20 cellular contexts compared by ENCODE assay signal in genomic region chr6:170083236-170084051, GRCh38.
A peak's percentile ranks its signal among the peaks of the same experiment; 100 is the strongest.
DNase-seq lines count a peak whose midpoint lies in the region; ATAC-seq and TF ChIP-seq lines count a peak whose summit lies in the region.
"Had no signal": no experiment of that assay in that cellular context is flagged by ENCODE, and none has a peak within 500 bp of the region (broad histone marks: within the 10 kb centered on the region; RNA-seq: fewer than 3 reads in every experiment).

No MANE protein-coding gene starts in this region.

- POLR2A ChIA-PET in activated CD8-positive, alpha-beta T cell treated with anti-CD3 and anti-CD28 coated beads, Interleukin-2, amount 10 ng/mL, durations not matched to agents 7 days and 5 days (lab: Charles Lee) = no interaction called here

- WGBS in upper lobe of left lung, 2 donors = 89 to 90% methylated on average over 28 to 33 of the region's 33 CpGs

- H3K4me3 Mint-ChIP-seq in activated CD8-positive, alpha-beta T cell treated with anti-CD3 and anti-CD28 coated beads, Interleukin-2, amount 10 ng/mL, durations not matched to agents 7 days and 5 days = no peak overlapping the region
- no peak overlapping the region for H3K4me3 Mint-ChIP-seq in mesothelial cell of epicardium

- peaks cover 9% of the 10 kb centered on the region for H3K27me3 Mint-ChIP-seq in activated CD8-positive, alpha-beta T cell treated with anti-CD3 and anti-CD28 coated beads, Interleukin-2, amount 10 ng/mL, durations not matched to agents 7 days and 5 days (ENCODE audit: low read depth)
- peaks cover 1% of the 10 kb centered on the region for H3K27me3 Mint-ChIP-seq in mesothelial cell of epicardium (ENCODE audit: low read depth)

- no peaks in the 10 kb centered on the region for H3K27me3 ChIP-seq in upper lobe of left lung
- H3K27me3 ChIP-seq: brain microvascular endothelial cell, sigmoid colon had no signal

- H3K4me1 Mint-ChIP-seq in activated CD8-positive, alpha-beta T cell treated with anti-CD3 and anti-CD28 coated beads, Interleukin-2, amount 10 ng/mL, durations not matched to agents 7 days and 5 days (ENCODE audit: low read depth) = peaks cover 42% of the 10 kb centered on the region
- H3K4me1 Mint-ChIP-seq in mesothelial cell of epicardium = no peaks in the 10 kb centered on the region

- intact Hi-C loops in Right ventricle myocardium superior (cut with DNase I) (no loop called here), left ventricle myocardium superior (cut with micrococcal nuclease) (no loop called here)

- no peak for TF ChIP-seq POLR2A in upper lobe of left lung (IDR thresholded peaks at IDR 0.05)

- no peaks in the 10 kb centered on the region for H3K9me3 Mint-ChIP-seq in activated CD8-positive, alpha-beta T cell treated with anti-CD3 and anti-CD28 coated beads, Interleukin-2, amount 10 ng/mL, durations not matched to agents 7 days and 5 days (ENCODE audit: insufficient read depth)
- peaks cover 5% of the 10 kb centered on the region for H3K9me3 Mint-ChIP-seq in mesothelial cell of epicardium

- CTCF ChIA-PET in activated CD8-positive, alpha-beta T cell treated with anti-CD3 and anti-CD28 coated beads, Interleukin-2, amount 10 ng/mL, durations not matched to agents 7 days and 5 days (lab: Charles Lee) = interaction anchor here (1.0 kb wide), 1 partner anchor 293 kb away, joined by 3 read pairs; no protein-coding TSS in a partner anchor

- TF ChIP-seq EP300 in upper lobe of left lung (IDR thresholded peaks at IDR 0.05) = no peak

- H3K27ac ChIP-seq in upper lobe of left lung = no peak overlapping the region
- H3K27ac ChIP-seq: brain microvascular endothelial cell, sigmoid colon, thoracic aorta had no signal

- TF ChIP-seq CTCF in mesothelial cell of epicardium (IDR thresholded peaks at IDR 0.05; ENCODE audit: unreplicated experiment) = no peak
- TF ChIP-seq CTCF in upper lobe of left lung (IDR thresholded peaks at IDR 0.05) = no peak

- ATAC-seq in Right ventricle myocardium superior (ENCODE audit: poor library complexity) (no peak), left ventricle myocardium superior (no peak), upper lobe of left lung (ENCODE audit: low FRiP score in 2 of 2) (no peak), HG03442 (IDR thresholded peaks at IDR 0.05; ENCODE audit: unreplicated experiment) (no peak), HG02870 (IDR thresholded peaks at IDR 0.05; ENCODE audit: unreplicated experiment) (no peak)
- ATAC-seq in activated CD8-positive, alpha-beta T cell treated with anti-CD3 and anti-CD28 coated beads, Interleukin-2, amount 10 ng/mL, durations not matched to agents 7 days and 5 days = no peak
- ATAC-seq: SK-N-SH treated with all-trans-retinoic acid at 6 μM for 48 hours had no signal

- peaks cover 0 to 5% (median 0%) of the 10 kb centered on the region in 4 donors for H3K4me1 ChIP-seq in upper lobe of left lung
- H3K4me1 ChIP-seq: HAP-1 had no signal

- DNase-seq in Right ventricle myocardium superior (peak; percentile 41), left ventricle myocardium superior (no peak), mesothelial cell of epicardium (ENCODE audit: low spot score in 2 of 2, unreplicated experiment in 2 of 2) (peak; percentile 14 to 28), upper lobe of left lung (peak; percentile 16 to 57), NCI-H187 treated with DMSO at 0.1 percent for 48 hours (lab: John Stamatoyannopoulos, UW) (no peak)
- no peak for DNase-seq in activated CD8-positive, alpha-beta T cell treated with anti-CD3 and anti-CD28 coated beads, Interleukin-2, amount 10 ng/mL, durations not matched to agents 7 days and 5 days
- DNase-seq: activated naive CD4-positive, alpha-beta T cell; brain microvascular endothelial cell; COR-L47; dermis blood vessel endothelial cell; mesendoderm; NCI-H1930; NCI-H774; sigmoid colon; stimulated activated CD4-positive, alpha-beta T cell treated with anti-CD3 and anti-CD28 coated beads, Interleukin-2, amount 100 ng/mL, for 24 hours had no signal

- H3K36me3 ChIP-seq in upper lobe of left lung = no peaks in the 10 kb centered on the region
- H3K36me3 ChIP-seq: brain microvascular endothelial cell, HAP-1, sigmoid colon, thoracic aorta had no signal

- no peak overlapping the region for H3K4me3 ChIP-seq in upper lobe of left lung
- H3K4me3 ChIP-seq: HAP-1, sigmoid colon, thoracic aorta had no signal

- peaks cover 5% of the 10 kb centered on the region for H3K36me3 Mint-ChIP-seq in activated CD8-positive, alpha-beta T cell treated with anti-CD3 and anti-CD28 coated beads, Interleukin-2, amount 10 ng/mL, durations not matched to agents 7 days and 5 days (ENCODE audit: low read depth)
- no peaks in the 10 kb centered on the region for H3K36me3 Mint-ChIP-seq in mesothelial cell of epicardium

- no peaks in the 10 kb centered on the region for H3K9me3 ChIP-seq in upper lobe of left lung
- H3K9me3 ChIP-seq: HAP-1, sigmoid colon, thoracic aorta had no signal

- H3K27ac Mint-ChIP-seq in activated CD8-positive, alpha-beta T cell treated with anti-CD3 and anti-CD28 coated beads, Interleukin-2, amount 10 ng/mL, durations not matched to agents 7 days and 5 days = peak overlapping the region; percentile 3
- H3K27ac Mint-ChIP-seq in mesothelial cell of epicardium = no peak overlapping the region

Comparison
In these comparisons a context has a peak if more than half of its experiments do, and no peak if none do; other contexts are left out.
1. DNase-seq: peak in Right ventricle myocardium superior (single experiment), mesothelial cell of epicardium (2 of 2) and upper lobe of left lung (2 of 2); none in left ventricle myocardium superior (single experiment), activated CD8-positive, alpha-beta T cell treated with anti-CD3 and anti-CD28 coated beads, Interleukin-2, amount 10 ng/mL, durations not matched to agents 7 days and 5 days (single experiment) and NCI-H187 treated with DMSO at 0.1 percent for 48 hours (single experiment).